13 cellular contexts compared by ENCODE assay signal in genomic region chrX:19824603-19825002, GRCh38.
DNase-seq lines count a peak whose midpoint lies in the region; ATAC-seq and TF ChIP-seq lines count a peak whose summit lies in the region.
"Had no signal": no experiment of that assay in that cellular context is flagged by ENCODE, and none has a peak within 500 bp of the region (broad histone marks: within the 10 kb centered on the region; RNA-seq: fewer than 3 reads in every experiment).

No MANE protein-coding gene starts in this region.

- TF ChIP-seq CTCF in DND-41 (IDR thresholded peaks at IDR 0.05; ENCODE audit: borderline replicate concordance, extremely low read depth, low read length, poor library complexity, severe bottlenecking), result no peak
- no peak for TF ChIP-seq CTCF in Loucy (conservative IDR thresholded peaks at IDR 0.05; ENCODE audit: low read length)
- no peak for TF ChIP-seq CTCF in type B pancreatic cell (conservative IDR thresholded peaks at IDR 0.05)

- DNase-seq in DND-41 (no peak), skeletal muscle cell (ENCODE audit: low read depth) (peak; percentile 10), NK-92 (lab: John Stamatoyannopoulos, UW; ENCODE audit: unreplicated experiment) (no peak), iPS-NIHi7 (ENCODE audit: extremely low spot score) (no peak), type B pancreatic cell (ENCODE audit: extremely low spot score, unreplicated experiment) (no peak)
- DNase-seq in central memory CD8-positive, alpha-beta T cell (ENCODE audit: low spot score in 2 of 2), result no peak
- DNase-seq: Calu3, heart left ventricle, mucosa of descending colon, NCI-H1417, NCI-H774 had no signal

- no peaks in the 10 kb centered on the region for H3F3A ChIP-seq in Loucy (ENCODE audit: low read depth)

- H2AFZ ChIP-seq in DND-41 (ENCODE audit: low read depth, low read length) (no peak overlapping the region), Loucy (ENCODE audit: low read length) (no peak overlapping the region)

- H3K27ac Mint-ChIP-seq in central memory CD8-positive, alpha-beta T cell (ENCODE audit: low read depth), result no peak overlapping the region
- H3K27ac Mint-ChIP-seq in type B pancreatic cell, result no peak overlapping the region

- H3K36me3 Mint-ChIP-seq in central memory CD8-positive, alpha-beta T cell (ENCODE audit: insufficient read depth), result peaks cover 1% of the 10 kb centered on the region
- H3K36me3 Mint-ChIP-seq in type B pancreatic cell, result no peaks in the 10 kb centered on the region

- peaks cover 56% of the 10 kb centered on the region for H3K79me2 ChIP-seq in DND-41 (ENCODE audit: insufficient read depth, low read length)
- peaks cover 53% of the 10 kb centered on the region for H3K79me2 ChIP-seq in Loucy (ENCODE audit: insufficient read depth, low read length)

- H3K9me2 ChIP-seq in Loucy (replicated peaks; ENCODE audit: low read depth, low read length), result no peaks in the 10 kb centered on the region

- H3K27me3 Mint-ChIP-seq in central memory CD8-positive, alpha-beta T cell, result no peaks in the 10 kb centered on the region
- no peaks in the 10 kb centered on the region for H3K27me3 Mint-ChIP-seq in type B pancreatic cell

- H3K4me2 ChIP-seq in DND-41 (ENCODE audit: insufficient read depth, low read length), result no peak overlapping the region
- H3K4me2 ChIP-seq in Loucy (ENCODE audit: low read depth, low read length, poor library complexity, severe bottlenecking), result peak overlapping the region; percentile 48

- H4K20me1 ChIP-seq in DND-41 (ENCODE audit: insufficient read depth, low read length) (no peaks in the 10 kb centered on the region), Loucy (ENCODE audit: insufficient read depth, low read length, poor library complexity, severe bottlenecking) (no peaks in the 10 kb centered on the region)

- peaks cover 12% of the 10 kb centered on the region for H3K36me3 ChIP-seq in DND-41 (ENCODE audit: insufficient read depth, low read length)
- no peaks in the 10 kb centered on the region for H3K36me3 ChIP-seq in Loucy (ENCODE audit: insufficient read depth, low read length)
- H3K36me3 ChIP-seq: heart left ventricle had no signal

- H3K9ac ChIP-seq in DND-41 (ENCODE audit: low read depth, low read length) (no peak overlapping the region), Loucy (ENCODE audit: low read depth, low read length, poor library complexity, severe bottlenecking) (no peak overlapping the region)

- no peak overlapping the region for H3K27ac ChIP-seq in DND-41 (ENCODE audit: low read length)
- H3K27ac ChIP-seq: heart left ventricle had no signal

- ATAC-seq in DND-41 (ENCODE audit: insufficient read depth, low read depth), result peak; percentile 56; the same call in 1 of the 3 replicates
- ATAC-seq in central memory CD8-positive, alpha-beta T cell (replicated peaks; ENCODE audit: extremely low read depth, poor library complexity, severe bottlenecking), result peak; percentile 75
- ATAC-seq in HG02884 (IDR thresholded peaks at IDR 0.05; ENCODE audit: unreplicated experiment), result no peak
- ATAC-seq: heart left ventricle, mucosa of descending colon had no signal

- no peak overlapping the region for H3K4me3 Mint-ChIP-seq in central memory CD8-positive, alpha-beta T cell
- no peak overlapping the region for H3K4me3 Mint-ChIP-seq in type B pancreatic cell

- H3K4me1 ChIP-seq in DND-41 (ENCODE audit: insufficient read depth, low read length) (peaks cover 10% of the 10 kb centered on the region; the same call in 1 of the 2 replicates), Loucy (ENCODE audit: insufficient read depth, low read length, poor library complexity, severe bottlenecking) (peaks cover 31% of the 10 kb centered on the region)

- no peaks in the 10 kb centered on the region for H3K9me3 Mint-ChIP-seq in central memory CD8-positive, alpha-beta T cell
- H3K9me3 Mint-ChIP-seq in type B pancreatic cell, result peaks cover 4% of the 10 kb centered on the region

- H3K4me3 ChIP-seq in DND-41 (ENCODE audit: low read depth in 1 of 2, low read length in 2 of 2), result no peak overlapping the region
- H3K4me3 ChIP-seq in Loucy (ENCODE audit: low read length, poor library complexity, severe bottlenecking), result no peak overlapping the region
- H3K4me3 ChIP-seq in skeletal muscle cell (ENCODE audit: low read depth, low read length), result no peak overlapping the region
- H3K4me3 ChIP-seq: heart left ventricle, mucosa of descending colon had no signal

- no peaks in the 10 kb centered on the region for H3K27me3 ChIP-seq in DND-41 (ENCODE audit: insufficient read depth, low read length, poor library complexity)
- no peaks in the 10 kb centered on the region for H3K27me3 ChIP-seq in Loucy (ENCODE audit: insufficient read depth, low read length, poor library complexity, severe bottlenecking)
- H3K27me3 ChIP-seq: heart left ventricle had no signal

- H3K4me1 Mint-ChIP-seq in central memory CD8-positive, alpha-beta T cell, result peaks cover 13% of the 10 kb centered on the region
- no peaks in the 10 kb centered on the region for H3K4me1 Mint-ChIP-seq in type B pancreatic cell (ENCODE audit: unreplicated experiment)

- no peaks in the 10 kb centered on the region for H3K9me3 ChIP-seq in DND-41 (ENCODE audit: insufficient read depth, low read length, severe bottlenecking)
- H3K9me3 ChIP-seq in Loucy (ENCODE audit: insufficient read depth, low read depth, low read length), result peaks cover 2% of the 10 kb centered on the region; the same call in 1 of the 2 replicates
- H3K9me3 ChIP-seq: mucosa of descending colon had no signal
